Comparison of ENCODE assay signal across 5 cellular contexts in the genomic region with DNA sequence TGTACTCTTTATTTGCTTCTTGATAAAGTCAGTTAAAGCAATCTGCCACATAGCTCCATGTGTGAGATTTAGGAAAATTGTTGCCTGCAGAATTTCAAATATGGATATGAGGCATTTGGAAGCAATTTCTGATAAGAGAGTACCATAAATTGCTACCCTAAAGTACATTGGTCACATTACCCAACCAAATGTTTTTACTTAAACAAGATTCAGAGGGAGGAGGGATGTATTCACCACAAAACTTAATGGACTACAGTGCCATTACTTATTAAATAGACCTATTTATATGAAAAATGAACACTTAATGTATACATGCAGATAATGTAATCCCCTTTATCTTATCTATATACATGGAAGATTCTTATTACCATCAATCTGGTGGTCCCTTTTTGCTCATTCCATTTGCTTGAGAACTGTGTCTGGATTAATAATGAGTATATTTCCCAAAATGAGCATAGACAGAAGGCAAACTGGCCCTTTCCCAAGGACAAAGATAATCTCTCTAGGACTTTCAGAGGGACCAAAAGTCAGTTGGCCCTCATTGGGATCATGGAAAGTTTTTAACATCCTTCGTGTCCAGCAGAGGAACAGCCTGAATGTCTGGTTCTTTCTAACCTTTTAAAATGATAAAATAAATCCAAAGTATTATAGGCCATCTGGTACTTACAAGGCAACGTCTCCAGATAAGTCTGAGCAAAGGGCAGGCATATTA.
"Had no signal": no experiment of that assay in that cellular context is flagged by ENCODE, and none has a peak within 500 bp of the region (broad histone marks: within the 10 kb centered on the region; RNA-seq: fewer than 3 reads in every experiment).

No MANE protein-coding gene starts in this region.

- DNase-seq: H9, HCEC 1CT, IMR-90 had no signal

- H3K4me2 ChIP-seq: GM23338 had no signal

- H2AFZ ChIP-seq: GM23338 had no signal

- H3K4me3 ChIP-seq: GM23338, K562 had no signal

- ATAC-seq: GM23338, K562 had no signal
